ENCODE assay signal across 11 cellular contexts in genomic region chr16:49875812-49876715, GRCh38. TPM values are rescaled to one million over a fixed set of nuclear protein-coding genes. Genes with fewer than 3 reads are reported as not detected.
DNase-seq lines count a peak whose midpoint lies in the region; ATAC-seq, FAIRE-seq and TF ChIP-seq lines count a peak whose summit lies in the region.
"Had no signal": no experiment of that assay in that cellular context is flagged by ENCODE, and none has a peak within 500 bp of the region (broad histone marks: within the 10 kb centered on the region; RNA-seq: fewer than 3 reads in every experiment).

No MANE protein-coding gene starts in this region.

- ATAC-seq in A549 (no peak; a peak in 1 of 6 replicates), GM18519 (IDR thresholded peaks at IDR 0.05; ENCODE audit: low FRiP score, unreplicated experiment) (no peak), GM18498 (IDR thresholded peaks at IDR 0.05; ENCODE audit: unreplicated experiment) (no peak), GM21529 (IDR thresholded peaks at IDR 0.05; ENCODE audit: unreplicated experiment) (no peak)

- TF ChIP-seq CTCF in A549 (IDR thresholded peaks at IDR 0.05) = no peak
- TF ChIP-seq CTCF in ovary (IDR thresholded peaks at IDR 0.05) = no peak

- TF ChIP-seq EP300 in A549 (IDR thresholded peaks at IDR 0.05) (no peak), ovary (IDR thresholded peaks at IDR 0.05) (no peak)

- 65% methylated on average over 30 of the region's 45 CpGs for WGBS in A549 (ENCODE audit: missing lambda C conversion rate)
- WGBS in iPS DF 6.9 (ENCODE audit: insufficient coverage, insufficient read length) = no CpG with 5 or more reads among the region's 45 CpGs
- WGBS in ovary, 3 donors = 10 to 20% (median 11%) methylated on average over 44 to 45 of the region's 45 CpGs

- 0 out of 2 replicates have a peak, but pooled peaks cover 4% of the 10 kb centered on the region for H3K27me3 ChIP-seq in SJCRH30
- no peaks in the 10 kb centered on the region for H3K27me3 ChIP-seq in iPS DF 6.9 (ENCODE audit: control insufficient read depth, insufficient read depth, low read length)
- H3K27me3 ChIP-seq in ovary = no peaks in the 10 kb centered on the region

- H3K4me3 ChIP-seq in A549 (peak overlapping the region; percentile 30), SJCRH30 (peak overlapping the region; percentile 35), iPS DF 6.9 (ENCODE audit: low read length) (peak overlapping the region; percentile 34; the same call in 1 of the 2 replicates), ovary (peak overlapping the region; percentile 8)

- H3K27ac ChIP-seq in A549 (peak overlapping the region in 1 of 2 experiments; percentile 65; a peak in 3 of 6 replicates), SJCRH30 (no peak overlapping the region), iPS DF 6.9 (ENCODE audit: low read length) (no peak overlapping the region), ovary (peak overlapping the region in 1 of 2 donors; percentile 12)

- no peak for FAIRE-seq in A549 (lab: Jason Lieb, UNC)

- no peaks in the 10 kb centered on the region for H3K9me3 ChIP-seq in A549
- no peaks in the 10 kb centered on the region for H3K9me3 ChIP-seq in SJCRH30 (replicated peaks)
- H3K9me3 ChIP-seq in iPS DF 6.9 (ENCODE audit: control insufficient read depth, insufficient read depth, low read length) = no peaks in the 10 kb centered on the region
- no peaks in the 10 kb centered on the region for H3K9me3 ChIP-seq in ovary

- no peak for DNase-seq in A549 (ENCODE audit: low read depth in 1 of 2, low spot score in 1 of 2)
- DNase-seq in SJCRH30 = peak in 1 of 2 experiments; percentile 9
- no peak for DNase-seq in iPS DF 6.9 (ENCODE audit: low read depth, low spot score)
- peak; percentile 23 to 55 (median 36) for DNase-seq in ovary
- no peak for DNase-seq in NCI-H526 treated with DMSO at 0.1 percent for 48 hours (lab: John Stamatoyannopoulos, UW)
- DNase-seq: central memory CD4-positive, alpha-beta T cell; NCI-H510A treated with DMSO at 0.1 percent for 48 hours had no signal

- TF ChIP-seq POLR2A in A549 (IDR thresholded peaks at IDR 0.05; ENCODE audit: low read length) = no peak
- TF ChIP-seq POLR2A in ovary (IDR thresholded peaks at IDR 0.05) = no peak

- no peaks in the 10 kb centered on the region for H3K36me3 ChIP-seq in SJCRH30
- H3K36me3 ChIP-seq in iPS DF 6.9 (ENCODE audit: control insufficient read depth, insufficient read depth, low read length) = no peaks in the 10 kb centered on the region
- no peaks in the 10 kb centered on the region for H3K36me3 ChIP-seq in ovary

- intact Hi-C loops in ovary (cut with DNase I) = loop anchor here in 1 of 4 donors (10.0 kb wide), 2 partner anchors 271 to 381 kb away; no protein-coding TSS in a partner anchor

- H3K4me1 ChIP-seq in A549 (no peaks in the 10 kb centered on the region), SJCRH30 (peaks cover 3% of the 10 kb centered on the region; the same call in 1 of the 2 replicates), iPS DF 6.9 (ENCODE audit: control insufficient read depth, insufficient read depth, low read length) (no peaks in the 10 kb centered on the region), ovary (ENCODE audit: insufficient read depth) (no peaks in the 10 kb centered on the region)

- no peak for TF ChIP-seq RAD21 in A549 (conservative IDR thresholded peaks at IDR 0.05 in 1 of 2, IDR thresholded peaks at IDR 0.05 in 1 of 2)

- POLR2A ChIA-PET in A549 (lab: Yijun Ruan, JAX) = interaction anchor here (0.9 kb wide), 1 partner anchor 18 kb away, joined by 3 read pairs; no protein-coding TSS in a partner anchor

- CTCF ChIA-PET in A549 (lab: Yijun Ruan, JAX) = interaction anchor here (0.7 to 13.1 kb wide), 24 partner anchors 9 to 789 kb away, joined by 3 to 116 read pairs (median 4); partner anchors contain the start of genes CNEP1R1 and ZNF423

- H3K4me2 ChIP-seq in A549 = peak overlapping the region; percentile 81

TF ChIP-seq in A549, 52 proteins besides CTCF, POLR2A, EP300 and RAD21:
- TF ChIP-seq CEBPB (IDR thresholded peaks at IDR 0.05) (no peak), ZFP36 (IDR thresholded peaks at IDR 0.05; ENCODE audit: borderline replicate concordance, partially characterized antibody) (no peak), TFCP2L1 (CRISPR knock-in tag; IDR thresholded peaks at IDR 0.05) (no peak), NR3C1 (IDR thresholded peaks at IDR 0.05) (no peak), HEYL (CRISPR knock-in tag; IDR thresholded peaks at IDR 0.05) (no peak), EHF (CRISPR knock-in tag; IDR thresholded peaks at IDR 0.05) (no peak), HES2 (IDR thresholded peaks at IDR 0.05) (no peak), BCL3 (IDR thresholded peaks at IDR 0.05) (no peak), USF2 (IDR thresholded peaks at IDR 0.05) (no peak), ESRRA (IDR thresholded peaks at IDR 0.05; ENCODE audit: borderline replicate concordance, low read length) (no peak), HOXB13 (CRISPR knock-in tag; IDR thresholded peaks at IDR 0.05; ENCODE audit: low read depth) (no peak), FOXS1 (CRISPR knock-in tag; IDR thresholded peaks at IDR 0.05) (no peak), POLR2AphosphoS2 (conservative IDR thresholded peaks at IDR 0.05; ENCODE audit: low read length) (no peak), GATA3 (IDR thresholded peaks at IDR 0.05; ENCODE audit: borderline replicate concordance) (no peak), HDAC2 (IDR thresholded peaks at IDR 0.05) (no peak), JUN (IDR thresholded peaks at IDR 0.05) (no peak), ZSCAN20 (CRISPR knock-in tag; IDR thresholded peaks at IDR 0.05) (no peak)

RNA-seq across cellular contexts. Expression of gene ZNF423, which starts 20.2 kb away (rescaled TPM):
- 0.07 and 0.10 TPM in 2 replicates for polyA plus RNA-seq in A549 (2011; rRNA removed)
- polyA plus RNA-seq in A549 (2012; cell fraction: cytosol; rRNA removed) = 0.03 and 0.09 TPM in 2 replicates
- 0.02 and 0.06 TPM in 2 replicates for polyA plus RNA-seq in A549 (2012; cell fraction: nucleus; rRNA removed)
- 0.04 to 0.15 TPM (median 0.14 TPM) in 3 replicates for polyA plus RNA-seq in A549 (2017; fragmentation: RNase III; extraction: RNeasy Plus Mini Kit Qiagen cat#74134 plus additional on column Dnase treatment)
- 0.12 and 0.24 TPM in 2 replicates for polyA minus RNA-seq in A549 (2011; rRNA and poly(A)+ RNA removed)
- total RNA-seq in SJCRH30 (2014; rRNA removed; shearing (Covaris generic)) = 6.7 and 7.9 TPM in 2 replicates
- 10 to 100 TPM in 5 of 7 donors, 1 to 10 TPM in 2; 3.3 to 40.3 (median 23.2) TPM for total RNA-seq in ovary
- polyA plus RNA-seq in ovary = 1 to 10 TPM; 4.7 to 6.0 TPM
- total RNA-seq: activated CD4-positive, alpha-beta T cell treated with anti-CD3 and anti-CD28 coated beads for 36 hours had no signal

Comparison
In these comparisons a context has a peak if more than half of its experiments do, and no peak if none do; other contexts are left out.
1. DNase-seq: peak in ovary (5 of 5); none in A549 (0 of 2), iPS DF 6.9 (single experiment) and NCI-H526 treated with DMSO at 0.1 percent for 48 hours (single experiment).
2. Peak in every context shown above with its lines, with median percentiles within 50 percentile points of each other: H3K4me3 ChIP-seq.